1 cellular context compared by ENCODE assay signal in the genomic region with DNA sequence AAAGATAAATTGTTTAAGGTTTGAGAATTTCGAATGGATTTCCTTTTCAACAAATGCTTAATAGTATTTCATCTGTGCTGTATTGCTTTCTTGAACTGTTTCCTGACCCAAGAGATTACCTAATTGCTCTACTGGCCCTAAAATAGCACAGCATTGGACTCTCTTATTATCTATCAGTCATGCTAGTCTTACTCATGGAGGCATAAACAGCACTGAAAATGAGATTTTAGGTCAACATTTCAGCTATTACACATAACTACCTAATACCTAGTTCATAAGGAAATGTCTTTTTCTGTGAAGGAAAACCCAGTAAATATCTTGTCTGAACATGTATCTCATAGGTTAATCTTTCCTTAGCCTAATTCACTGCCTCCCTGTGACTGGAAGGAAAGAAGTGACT.
TF ChIP-seq lines count a peak whose summit lies in the region.

No MANE protein-coding gene starts in this region.

TF ChIP-seq in K562, 482 proteins besides CTCF, POLR2A, EP300 and RAD21:
- TF ChIP-seq MEF2D (tag; conservative IDR thresholded peaks at IDR 0.05; ENCODE audit: low read depth) (0 out of 2 replicates have a peak, but pooled peaks have one; percentile 36), MEF2A (IDR thresholded peaks at IDR 0.05; ENCODE audit: control insufficient read depth, low read depth, low read length) (peak; percentile 57; the same call in 1 of the 2 replicates)
- TF ChIP-seq, protein P1, sequence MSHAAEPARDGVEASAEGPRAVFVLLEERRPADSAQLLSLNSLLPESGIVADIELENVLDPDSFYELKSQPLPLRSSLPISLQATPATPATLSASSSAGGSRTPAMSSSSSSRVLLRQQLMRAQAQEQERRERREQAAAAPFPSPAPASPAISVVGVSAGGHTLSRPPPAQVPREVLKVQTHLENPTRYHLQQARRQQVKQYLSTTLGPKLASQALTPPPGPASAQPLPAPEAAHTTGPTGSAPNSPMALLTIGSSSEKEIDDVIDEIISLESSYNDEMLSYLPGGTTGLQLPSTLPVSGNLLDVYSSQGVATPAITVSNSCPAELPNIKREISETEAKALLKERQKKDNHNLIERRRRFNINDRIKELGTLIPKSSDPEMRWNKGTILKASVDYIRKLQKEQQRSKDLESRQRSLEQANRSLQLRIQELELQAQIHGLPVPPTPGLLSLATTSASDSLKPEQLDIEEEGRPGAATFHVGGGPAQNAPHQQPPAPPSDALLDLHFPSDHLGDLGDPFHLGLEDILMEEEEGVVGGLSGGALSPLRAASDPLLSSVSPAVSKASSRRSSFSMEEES (CRISPR knock-in tag; IDR thresholded peaks at IDR 0.05), result no peak
